Comparison of ENCODE assay signal across 1 cellular context in the genomic region with DNA sequence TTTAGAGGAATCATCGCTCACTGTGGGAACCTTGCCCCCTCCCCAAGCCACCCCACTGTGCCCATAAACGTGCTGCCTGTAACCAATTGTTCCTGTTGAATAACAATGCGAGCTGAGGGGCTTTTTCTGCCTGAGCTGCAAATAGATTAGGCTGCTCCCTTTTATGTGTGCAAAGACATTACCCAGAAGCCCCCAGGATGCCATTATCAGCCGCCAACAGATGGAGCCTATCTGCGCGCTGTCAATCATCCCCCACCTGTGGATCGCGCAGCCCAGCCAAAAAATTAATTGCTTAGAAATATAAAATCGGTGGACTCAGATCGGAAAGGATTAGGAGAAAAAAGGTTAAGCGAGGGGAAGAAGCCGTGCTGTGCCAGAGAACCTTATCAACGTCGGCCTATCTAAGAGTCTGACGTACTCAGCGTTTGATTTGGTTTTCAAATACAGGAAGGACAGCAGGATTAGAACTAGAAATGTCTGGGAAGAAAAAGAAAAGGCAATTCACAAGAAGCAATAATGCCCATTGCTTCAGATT.
TF ChIP-seq lines count a peak whose summit lies in the region.

No MANE protein-coding gene starts in this region.

TF ChIP-seq in K562, 482 proteins besides CTCF, POLR2A, EP300 and RAD21 (continued from another document and continues in another):
- TF ChIP-seq ZNF347 (CRISPR knock-in tag; IDR thresholded peaks at IDR 0.05; ENCODE audit: low read depth): no peak
- TF ChIP-seq MCM2 (IDR thresholded peaks at IDR 0.05; ENCODE audit: low read depth): no peak
- peak; percentile 74; the same call in 1 of the 2 replicates for TF ChIP-seq CTBP1 (IDR thresholded peaks at IDR 0.05; ENCODE audit: borderline replicate concordance)
- TF ChIP-seq, protein P1, sequence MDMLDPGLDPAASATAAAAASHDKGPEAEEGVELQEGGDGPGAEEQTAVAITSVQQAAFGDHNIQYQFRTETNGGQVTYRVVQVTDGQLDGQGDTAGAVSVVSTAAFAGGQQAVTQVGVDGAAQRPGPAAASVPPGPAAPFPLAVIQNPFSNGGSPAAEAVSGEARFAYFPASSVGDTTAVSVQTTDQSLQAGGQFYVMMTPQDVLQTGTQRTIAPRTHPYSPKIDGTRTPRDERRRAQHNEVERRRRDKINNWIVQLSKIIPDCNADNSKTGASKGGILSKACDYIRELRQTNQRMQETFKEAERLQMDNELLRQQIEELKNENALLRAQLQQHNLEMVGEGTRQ (CRISPR knock-in tag; IDR thresholded peaks at IDR 0.05): no peak
- TF ChIP-seq NR2C1 (IDR thresholded peaks at IDR 0.05): no peak
- no peak for TF ChIP-seq NR2C1 (tag; IDR thresholded peaks at IDR 0.05)
- TF ChIP-seq, protein P2, sequence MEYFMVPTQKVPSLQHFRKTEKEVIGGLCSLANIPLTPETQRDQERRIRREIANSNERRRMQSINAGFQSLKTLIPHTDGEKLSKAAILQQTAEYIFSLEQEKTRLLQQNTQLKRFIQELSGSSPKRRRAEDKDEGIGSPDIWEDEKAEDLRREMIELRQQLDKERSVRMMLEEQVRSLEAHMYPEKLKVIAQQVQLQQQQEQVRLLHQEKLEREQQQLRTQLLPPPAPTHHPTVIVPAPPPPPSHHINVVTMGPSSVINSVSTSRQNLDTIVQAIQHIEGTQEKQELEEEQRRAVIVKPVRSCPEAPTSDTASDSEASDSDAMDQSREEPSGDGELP (CRISPR knock-in tag; IDR thresholded peaks at IDR 0.05; ENCODE audit: borderline replicate concordance): peak; percentile 17; the same call in 1 of the 2 replicates
- peak; percentile 97 for TF ChIP-seq ARID1B (IDR thresholded peaks at IDR 0.05)
- TF ChIP-seq, protein P3, sequence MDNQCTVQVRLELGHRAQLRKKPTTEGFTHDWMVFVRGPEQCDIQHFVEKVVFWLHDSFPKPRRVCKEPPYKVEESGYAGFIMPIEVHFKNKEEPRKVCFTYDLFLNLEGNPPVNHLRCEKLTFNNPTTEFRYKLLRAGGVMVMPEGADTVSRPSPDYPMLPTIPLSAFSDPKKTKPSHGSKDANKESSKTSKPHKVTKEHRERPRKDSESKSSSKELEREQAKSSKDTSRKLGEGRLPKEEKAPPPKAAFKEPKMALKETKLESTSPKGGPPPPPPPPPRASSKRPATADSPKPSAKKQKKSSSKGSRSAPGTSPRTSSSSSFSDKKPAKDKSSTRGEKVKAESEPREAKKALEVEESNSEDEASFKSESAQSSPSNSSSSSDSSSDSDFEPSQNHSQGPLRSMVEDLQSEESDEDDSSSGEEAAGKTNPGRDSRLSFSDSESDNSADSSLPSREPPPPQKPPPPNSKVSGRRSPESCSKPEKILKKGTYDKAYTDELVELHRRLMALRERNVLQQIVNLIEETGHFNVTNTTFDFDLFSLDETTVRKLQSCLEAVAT (IDR thresholded peaks at IDR 0.05): no peak
- TF ChIP-seq ATF1 (CRISPR knock-in tag; IDR thresholded peaks at IDR 0.05): no peak
- peak; percentile 73 for TF ChIP-seq ATF1 (tag; IDR thresholded peaks at IDR 0.05)
- no peak for TF ChIP-seq CREB1 (IDR thresholded peaks at IDR 0.05)
- no peak for TF ChIP-seq CREB1 (CRISPR knock-in tag; IDR thresholded peaks at IDR 0.05)
- no peak for TF ChIP-seq RBFOX2 (IDR thresholded peaks at IDR 0.05; ENCODE audit: low read depth, low read length)
- TF ChIP-seq DPF2 (IDR thresholded peaks at IDR 0.05): peak; percentile 96
- TF ChIP-seq, protein P4, sequence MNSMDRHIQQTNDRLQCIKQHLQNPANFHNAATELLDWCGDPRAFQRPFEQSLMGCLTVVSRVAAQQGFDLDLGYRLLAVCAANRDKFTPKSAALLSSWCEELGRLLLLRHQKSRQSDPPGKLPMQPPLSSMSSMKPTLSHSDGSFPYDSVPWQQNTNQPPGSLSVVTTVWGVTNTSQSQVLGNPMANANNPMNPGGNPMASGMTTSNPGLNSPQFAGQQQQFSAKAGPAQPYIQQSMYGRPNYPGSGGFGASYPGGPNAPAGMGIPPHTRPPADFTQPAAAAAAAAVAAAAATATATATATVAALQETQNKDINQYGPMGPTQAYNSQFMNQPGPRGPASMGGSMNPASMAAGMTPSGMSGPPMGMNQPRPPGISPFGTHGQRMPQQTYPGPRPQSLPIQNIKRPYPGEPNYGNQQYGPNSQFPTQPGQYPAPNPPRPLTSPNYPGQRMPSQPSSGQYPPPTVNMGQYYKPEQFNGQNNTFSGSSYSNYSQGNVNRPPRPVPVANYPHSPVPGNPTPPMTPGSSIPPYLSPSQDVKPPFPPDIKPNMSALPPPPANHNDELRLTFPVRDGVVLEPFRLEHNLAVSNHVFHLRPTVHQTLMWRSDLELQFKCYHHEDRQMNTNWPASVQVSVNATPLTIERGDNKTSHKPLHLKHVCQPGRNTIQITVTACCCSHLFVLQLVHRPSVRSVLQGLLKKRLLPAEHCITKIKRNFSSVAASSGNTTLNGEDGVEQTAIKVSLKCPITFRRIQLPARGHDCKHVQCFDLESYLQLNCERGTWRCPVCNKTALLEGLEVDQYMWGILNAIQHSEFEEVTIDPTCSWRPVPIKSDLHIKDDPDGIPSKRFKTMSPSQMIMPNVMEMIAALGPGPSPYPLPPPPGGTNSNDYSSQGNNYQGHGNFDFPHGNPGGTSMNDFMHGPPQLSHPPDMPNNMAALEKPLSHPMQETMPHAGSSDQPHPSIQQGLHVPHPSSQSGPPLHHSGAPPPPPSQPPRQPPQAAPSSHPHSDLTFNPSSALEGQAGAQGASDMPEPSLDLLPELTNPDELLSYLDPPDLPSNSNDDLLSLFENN (IDR thresholded peaks at IDR 0.05; ENCODE audit: low read depth in 2 of 2, low read length in 2 of 2): peak in 1 of 2 experiments; percentile 62; a peak in 1 of 4 replicates
- no peak for TF ChIP-seq ZNF253 (CRISPR knock-in tag; conservative IDR thresholded peaks at IDR 0.05)
- no peak for TF ChIP-seq TAF15 (IDR thresholded peaks at IDR 0.05; ENCODE audit: low read depth, low read length)
- no peak for TF ChIP-seq PPARD (CRISPR knock-in tag; IDR thresholded peaks at IDR 0.05)
- TF ChIP-seq CHD4 (IDR thresholded peaks at IDR 0.05; ENCODE audit: insufficient read depth, insufficient replicate concordance, low read depth, low read length, poor library complexity, severe bottlenecking): no peak
- TF ChIP-seq, protein P5, sequence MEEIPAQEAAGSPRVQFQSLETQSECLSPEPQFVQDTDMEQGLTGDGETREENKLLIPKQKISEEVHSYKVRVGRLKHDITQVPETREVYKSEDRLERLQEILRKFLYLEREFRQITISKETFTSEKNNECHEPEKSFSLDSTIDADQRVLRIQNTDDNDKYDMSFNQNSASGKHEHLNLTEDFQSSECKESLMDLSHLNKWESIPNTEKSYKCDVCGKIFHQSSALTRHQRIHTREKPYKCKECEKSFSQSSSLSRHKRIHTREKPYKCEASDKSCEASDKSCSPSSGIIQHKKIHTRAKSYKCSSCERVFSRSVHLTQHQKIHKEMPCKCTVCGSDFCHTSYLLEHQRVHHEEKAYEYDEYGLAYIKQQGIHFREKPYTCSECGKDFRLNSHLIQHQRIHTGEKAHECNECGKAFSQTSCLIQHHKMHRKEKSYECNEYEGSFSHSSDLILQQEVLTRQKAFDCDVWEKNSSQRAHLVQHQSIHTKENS (CRISPR knock-in tag; IDR thresholded peaks at IDR 0.05): no peak
- peak; percentile 74 to 81 for TF ChIP-seq KDM1A (IDR thresholded peaks at IDR 0.05)
- TF ChIP-seq ARNT (IDR thresholded peaks at IDR 0.05): peak in 1 of 2 experiments; percentile 77; a peak in 1 of 4 replicates
- no peak for TF ChIP-seq ZNF124 (CRISPR knock-in tag; IDR thresholded peaks at IDR 0.05)
- no peak for TF ChIP-seq RFX5 (IDR thresholded peaks at IDR 0.05; ENCODE audit: low read depth, low read length)
- no peak for TF ChIP-seq ZNF584 (CRISPR knock-in tag; IDR thresholded peaks at IDR 0.05; ENCODE audit: low read depth)
- TF ChIP-seq PHB (CRISPR knock-in tag; IDR thresholded peaks at IDR 0.05): no peak
- TF ChIP-seq NRF1 (conservative IDR thresholded peaks at IDR 0.05 in 1 of 2, IDR thresholded peaks at IDR 0.05 in 1 of 2): peak in 1 of 2 experiments; percentile 30; a peak in 1 of 4 replicates
- no peak for TF ChIP-seq NCOA1 (IDR thresholded peaks at IDR 0.05; ENCODE audit: low read depth)
- TF ChIP-seq, protein P6, sequence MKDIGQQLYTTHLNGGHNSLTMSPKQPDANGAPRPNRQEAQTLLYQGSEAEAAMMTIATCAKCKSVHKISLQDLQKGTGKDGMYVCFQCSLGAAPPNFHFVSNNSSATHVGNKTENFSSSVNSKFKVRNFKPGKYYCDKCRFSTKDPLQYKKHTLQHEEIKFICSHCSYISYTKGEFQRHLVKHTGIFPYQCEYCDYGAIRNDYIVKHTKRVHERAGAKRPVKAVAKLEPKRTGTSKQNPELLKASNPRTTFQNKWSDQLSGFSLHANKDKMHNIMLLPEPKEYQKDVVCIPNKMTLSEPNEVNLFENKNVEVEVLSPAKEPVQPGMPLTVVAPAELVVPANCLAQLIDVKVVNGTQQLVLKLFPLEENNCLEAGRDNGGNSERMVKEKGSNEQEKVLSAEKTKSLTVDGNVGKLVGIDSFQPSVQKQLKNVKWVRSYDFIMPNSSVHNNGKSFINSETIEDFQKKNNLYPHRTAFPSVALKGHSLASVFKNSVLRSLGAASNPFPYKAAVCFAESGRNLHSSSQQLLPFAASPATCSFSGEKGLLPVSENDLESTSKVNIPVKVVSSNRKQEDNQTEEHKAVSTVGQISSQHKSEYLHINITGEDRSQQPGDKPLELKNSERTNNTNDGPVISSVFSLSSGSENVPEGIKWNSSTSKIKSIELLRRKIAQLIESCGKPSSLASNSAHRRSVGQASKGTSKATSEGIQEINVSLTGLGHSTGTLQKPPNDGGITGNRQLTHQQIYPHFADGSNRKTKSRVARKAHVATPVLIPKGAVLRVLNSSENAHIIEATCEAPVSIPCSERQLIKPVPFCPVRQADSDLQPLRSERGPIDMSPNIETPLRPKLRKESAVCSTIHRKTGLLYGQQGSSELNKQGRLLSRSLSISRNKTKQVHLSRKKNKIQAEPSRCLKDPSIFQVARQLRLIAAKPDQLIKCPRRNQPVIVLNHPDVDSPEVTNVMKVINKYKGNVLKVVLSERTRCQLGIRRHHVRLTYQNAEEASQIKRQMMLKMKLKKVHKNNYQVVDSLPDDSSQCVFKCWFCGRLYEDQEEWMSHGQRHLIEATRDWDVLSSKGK (CRISPR knock-in tag; IDR thresholded peaks at IDR 0.05): no peak
- no peak for TF ChIP-seq ZNF764 (CRISPR knock-in tag; IDR thresholded peaks at IDR 0.05; ENCODE audit: low read depth)
- TF ChIP-seq ZNF57 (CRISPR knock-in tag; IDR thresholded peaks at IDR 0.05): no peak
- TF ChIP-seq, protein P7, sequence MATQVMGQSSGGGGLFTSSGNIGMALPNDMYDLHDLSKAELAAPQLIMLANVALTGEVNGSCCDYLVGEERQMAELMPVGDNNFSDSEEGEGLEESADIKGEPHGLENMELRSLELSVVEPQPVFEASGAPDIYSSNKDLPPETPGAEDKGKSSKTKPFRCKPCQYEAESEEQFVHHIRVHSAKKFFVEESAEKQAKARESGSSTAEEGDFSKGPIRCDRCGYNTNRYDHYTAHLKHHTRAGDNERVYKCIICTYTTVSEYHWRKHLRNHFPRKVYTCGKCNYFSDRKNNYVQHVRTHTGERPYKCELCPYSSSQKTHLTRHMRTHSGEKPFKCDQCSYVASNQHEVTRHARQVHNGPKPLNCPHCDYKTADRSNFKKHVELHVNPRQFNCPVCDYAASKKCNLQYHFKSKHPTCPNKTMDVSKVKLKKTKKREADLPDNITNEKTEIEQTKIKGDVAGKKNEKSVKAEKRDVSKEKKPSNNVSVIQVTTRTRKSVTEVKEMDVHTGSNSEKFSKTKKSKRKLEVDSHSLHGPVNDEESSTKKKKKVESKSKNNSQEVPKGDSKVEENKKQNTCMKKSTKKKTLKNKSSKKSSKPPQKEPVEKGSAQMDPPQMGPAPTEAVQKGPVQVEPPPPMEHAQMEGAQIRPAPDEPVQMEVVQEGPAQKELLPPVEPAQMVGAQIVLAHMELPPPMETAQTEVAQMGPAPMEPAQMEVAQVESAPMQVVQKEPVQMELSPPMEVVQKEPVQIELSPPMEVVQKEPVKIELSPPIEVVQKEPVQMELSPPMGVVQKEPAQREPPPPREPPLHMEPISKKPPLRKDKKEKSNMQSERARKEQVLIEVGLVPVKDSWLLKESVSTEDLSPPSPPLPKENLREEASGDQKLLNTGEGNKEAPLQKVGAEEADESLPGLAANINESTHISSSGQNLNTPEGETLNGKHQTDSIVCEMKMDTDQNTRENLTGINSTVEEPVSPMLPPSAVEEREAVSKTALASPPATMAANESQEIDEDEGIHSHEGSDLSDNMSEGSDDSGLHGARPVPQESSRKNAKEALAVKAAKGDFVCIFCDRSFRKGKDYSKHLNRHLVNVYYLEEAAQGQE (CRISPR knock-in tag; IDR thresholded peaks at IDR 0.05; ENCODE audit: low read depth): no peak
